ENCODE assay signal across 1 cellular context in the genomic region with DNA sequence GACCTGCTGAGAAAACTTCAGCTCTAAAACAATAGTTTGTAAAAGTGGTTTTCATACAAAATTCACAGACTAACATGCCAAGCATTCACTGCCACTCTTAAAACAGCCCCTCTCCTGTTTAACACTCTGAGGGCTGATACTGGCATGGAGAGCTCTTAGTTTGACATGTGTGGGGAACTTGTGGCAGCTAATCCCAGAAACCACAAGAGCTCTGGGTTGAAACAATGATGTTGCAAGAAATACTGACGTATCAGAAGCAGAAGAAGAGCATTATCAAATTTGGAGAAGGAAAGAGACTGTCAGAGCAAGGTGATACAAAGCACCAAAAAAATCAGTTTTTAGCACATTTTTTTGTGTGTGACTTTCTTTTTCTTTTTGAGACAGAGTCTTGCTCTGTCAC.
TF ChIP-seq lines count a peak whose summit lies in the region.

No MANE protein-coding gene starts in this region.

TF ChIP-seq in K562, 482 proteins besides CTCF, POLR2A, EP300 and RAD21 (continued from another document):
- TF ChIP-seq, protein P1, sequence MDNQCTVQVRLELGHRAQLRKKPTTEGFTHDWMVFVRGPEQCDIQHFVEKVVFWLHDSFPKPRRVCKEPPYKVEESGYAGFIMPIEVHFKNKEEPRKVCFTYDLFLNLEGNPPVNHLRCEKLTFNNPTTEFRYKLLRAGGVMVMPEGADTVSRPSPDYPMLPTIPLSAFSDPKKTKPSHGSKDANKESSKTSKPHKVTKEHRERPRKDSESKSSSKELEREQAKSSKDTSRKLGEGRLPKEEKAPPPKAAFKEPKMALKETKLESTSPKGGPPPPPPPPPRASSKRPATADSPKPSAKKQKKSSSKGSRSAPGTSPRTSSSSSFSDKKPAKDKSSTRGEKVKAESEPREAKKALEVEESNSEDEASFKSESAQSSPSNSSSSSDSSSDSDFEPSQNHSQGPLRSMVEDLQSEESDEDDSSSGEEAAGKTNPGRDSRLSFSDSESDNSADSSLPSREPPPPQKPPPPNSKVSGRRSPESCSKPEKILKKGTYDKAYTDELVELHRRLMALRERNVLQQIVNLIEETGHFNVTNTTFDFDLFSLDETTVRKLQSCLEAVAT (IDR thresholded peaks at IDR 0.05), result 0 out of 4 replicates have a peak, but pooled peaks of 1 of the 2 experiments have one; percentile 32
- TF ChIP-seq ZNF124 (CRISPR knock-in tag; IDR thresholded peaks at IDR 0.05) (no peak), CEBPB (tag; IDR thresholded peaks at IDR 0.05) (peak; percentile 89), ESRRA (IDR thresholded peaks at IDR 0.05; ENCODE audit: borderline replicate concordance, low read depth) (peak; percentile 40; the same call in 1 of the 2 replicates), MEIS2 (IDR thresholded peaks at IDR 0.05; ENCODE audit: partially characterized antibody) (peak; percentile 44), TBP (optimal IDR thresholded peaks at IDR 0.05; ENCODE audit: low read depth, low read length) (no peak), MYNN (IDR thresholded peaks at IDR 0.05) (peak; percentile 99), MYNN (CRISPR knock-in tag; IDR thresholded peaks at IDR 0.05) (peak; percentile 93)
- TF ChIP-seq, protein P2, sequence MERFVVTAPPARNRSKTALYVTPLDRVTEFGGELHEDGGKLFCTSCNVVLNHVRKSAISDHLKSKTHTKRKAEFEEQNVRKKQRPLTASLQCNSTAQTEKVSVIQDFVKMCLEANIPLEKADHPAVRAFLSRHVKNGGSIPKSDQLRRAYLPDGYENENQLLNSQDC (CRISPR knock-in tag; IDR thresholded peaks at IDR 0.05), result no peak
- TF ChIP-seq, protein P3, sequence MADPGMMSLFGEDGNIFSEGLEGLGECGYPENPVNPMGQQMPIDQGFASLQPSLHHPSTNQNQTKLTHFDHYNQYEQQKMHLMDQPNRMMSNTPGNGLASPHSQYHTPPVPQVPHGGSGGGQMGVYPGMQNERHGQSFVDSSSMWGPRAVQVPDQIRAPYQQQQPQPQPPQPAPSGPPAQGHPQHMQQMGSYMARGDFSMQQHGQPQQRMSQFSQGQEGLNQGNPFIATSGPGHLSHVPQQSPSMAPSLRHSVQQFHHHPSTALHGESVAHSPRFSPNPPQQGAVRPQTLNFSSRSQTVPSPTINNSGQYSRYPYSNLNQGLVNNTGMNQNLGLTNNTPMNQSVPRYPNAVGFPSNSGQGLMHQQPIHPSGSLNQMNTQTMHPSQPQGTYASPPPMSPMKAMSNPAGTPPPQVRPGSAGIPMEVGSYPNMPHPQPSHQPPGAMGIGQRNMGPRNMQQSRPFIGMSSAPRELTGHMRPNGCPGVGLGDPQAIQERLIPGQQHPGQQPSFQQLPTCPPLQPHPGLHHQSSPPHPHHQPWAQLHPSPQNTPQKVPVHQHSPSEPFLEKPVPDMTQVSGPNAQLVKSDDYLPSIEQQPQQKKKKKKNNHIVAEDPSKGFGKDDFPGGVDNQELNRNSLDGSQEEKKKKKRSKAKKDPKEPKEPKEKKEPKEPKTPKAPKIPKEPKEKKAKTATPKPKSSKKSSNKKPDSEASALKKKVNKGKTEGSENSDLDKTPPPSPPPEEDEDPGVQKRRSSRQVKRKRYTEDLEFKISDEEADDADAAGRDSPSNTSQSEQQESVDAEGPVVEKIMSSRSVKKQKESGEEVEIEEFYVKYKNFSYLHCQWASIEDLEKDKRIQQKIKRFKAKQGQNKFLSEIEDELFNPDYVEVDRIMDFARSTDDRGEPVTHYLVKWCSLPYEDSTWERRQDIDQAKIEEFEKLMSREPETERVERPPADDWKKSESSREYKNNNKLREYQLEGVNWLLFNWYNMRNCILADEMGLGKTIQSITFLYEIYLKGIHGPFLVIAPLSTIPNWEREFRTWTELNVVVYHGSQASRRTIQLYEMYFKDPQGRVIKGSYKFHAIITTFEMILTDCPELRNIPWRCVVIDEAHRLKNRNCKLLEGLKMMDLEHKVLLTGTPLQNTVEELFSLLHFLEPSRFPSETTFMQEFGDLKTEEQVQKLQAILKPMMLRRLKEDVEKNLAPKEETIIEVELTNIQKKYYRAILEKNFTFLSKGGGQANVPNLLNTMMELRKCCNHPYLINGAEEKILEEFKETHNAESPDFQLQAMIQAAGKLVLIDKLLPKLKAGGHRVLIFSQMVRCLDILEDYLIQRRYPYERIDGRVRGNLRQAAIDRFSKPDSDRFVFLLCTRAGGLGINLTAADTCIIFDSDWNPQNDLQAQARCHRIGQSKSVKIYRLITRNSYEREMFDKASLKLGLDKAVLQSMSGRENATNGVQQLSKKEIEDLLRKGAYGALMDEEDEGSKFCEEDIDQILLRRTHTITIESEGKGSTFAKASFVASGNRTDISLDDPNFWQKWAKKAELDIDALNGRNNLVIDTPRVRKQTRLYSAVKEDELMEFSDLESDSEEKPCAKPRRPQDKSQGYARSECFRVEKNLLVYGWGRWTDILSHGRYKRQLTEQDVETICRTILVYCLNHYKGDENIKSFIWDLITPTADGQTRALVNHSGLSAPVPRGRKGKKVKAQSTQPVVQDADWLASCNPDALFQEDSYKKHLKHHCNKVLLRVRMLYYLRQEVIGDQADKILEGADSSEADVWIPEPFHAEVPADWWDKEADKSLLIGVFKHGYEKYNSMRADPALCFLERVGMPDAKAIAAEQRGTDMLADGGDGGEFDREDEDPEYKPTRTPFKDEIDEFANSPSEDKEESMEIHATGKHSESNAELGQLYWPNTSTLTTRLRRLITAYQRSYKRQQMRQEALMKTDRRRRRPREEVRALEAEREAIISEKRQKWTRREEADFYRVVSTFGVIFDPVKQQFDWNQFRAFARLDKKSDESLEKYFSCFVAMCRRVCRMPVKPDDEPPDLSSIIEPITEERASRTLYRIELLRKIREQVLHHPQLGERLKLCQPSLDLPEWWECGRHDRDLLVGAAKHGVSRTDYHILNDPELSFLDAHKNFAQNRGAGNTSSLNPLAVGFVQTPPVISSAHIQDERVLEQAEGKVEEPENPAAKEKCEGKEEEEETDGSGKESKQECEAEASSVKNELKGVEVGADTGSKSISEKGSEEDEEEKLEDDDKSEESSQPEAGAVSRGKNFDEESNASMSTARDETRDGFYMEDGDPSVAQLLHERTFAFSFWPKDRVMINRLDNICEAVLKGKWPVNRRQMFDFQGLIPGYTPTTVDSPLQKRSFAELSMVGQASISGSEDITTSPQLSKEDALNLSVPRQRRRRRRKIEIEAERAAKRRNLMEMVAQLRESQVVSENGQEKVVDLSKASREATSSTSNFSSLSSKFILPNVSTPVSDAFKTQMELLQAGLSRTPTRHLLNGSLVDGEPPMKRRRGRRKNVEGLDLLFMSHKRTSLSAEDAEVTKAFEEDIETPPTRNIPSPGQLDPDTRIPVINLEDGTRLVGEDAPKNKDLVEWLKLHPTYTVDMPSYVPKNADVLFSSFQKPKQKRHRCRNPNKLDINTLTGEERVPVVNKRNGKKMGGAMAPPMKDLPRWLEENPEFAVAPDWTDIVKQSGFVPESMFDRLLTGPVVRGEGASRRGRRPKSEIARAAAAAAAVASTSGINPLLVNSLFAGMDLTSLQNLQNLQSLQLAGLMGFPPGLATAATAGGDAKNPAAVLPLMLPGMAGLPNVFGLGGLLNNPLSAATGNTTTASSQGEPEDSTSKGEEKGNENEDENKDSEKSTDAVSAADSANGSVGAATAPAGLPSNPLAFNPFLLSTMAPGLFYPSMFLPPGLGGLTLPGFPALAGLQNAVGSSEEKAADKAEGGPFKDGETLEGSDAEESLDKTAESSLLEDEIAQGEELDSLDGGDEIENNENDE (IDR thresholded peaks at IDR 0.05; ENCODE audit: low read depth, low read length), result no peak
